12 cellular contexts compared by ENCODE assay signal in genomic region chr17:35713069-35713728, GRCh38. TPM values are rescaled to one million over a fixed set of nuclear protein-coding genes. Genes with fewer than 3 reads are reported as not detected.
A peak's percentile ranks its signal among the peaks of the same experiment; 100 is the strongest.
DNase-seq lines count a peak whose midpoint lies in the region; ATAC-seq, FAIRE-seq and TF ChIP-seq lines count a peak whose summit lies in the region.
"Had no signal": no experiment of that assay in that cellular context is flagged by ENCODE, and none has a peak within 500 bp of the region (broad histone marks: within the 10 kb centered on the region; RNA-seq: fewer than 3 reads in every experiment).

No MANE protein-coding gene starts in this region.

- no peak overlapping the region for H3K4me3 ChIP-seq in pancreas

- FAIRE-seq in pancreas (lab: Jason Lieb, UNC) = no peak

- peaks cover 1 to 16% of the 10 kb centered on the region in 2 donors for H3K36me3 Mint-ChIP-seq in activated T-cell treated with anti-CD3 and anti-CD28 coated beads, Interleukin-2, amount 50 U/mL, for 72 hours (ENCODE audit: insufficient read depth in 2 of 2)
- peaks cover 15% of the 10 kb centered on the region for H3K36me3 Mint-ChIP-seq in osteocyte (ENCODE audit: unreplicated experiment)

- peak; percentile 47 to 68 (median 63) for ATAC-seq in pancreas
- ATAC-seq in activated T-cell treated with anti-CD3 and anti-CD28 coated beads, Interleukin-2, amount 50 U/mL, for 72 hours (replicated peaks in 1 of 2) = no peak

- no peaks in the 10 kb centered on the region for H3K36me3 ChIP-seq in pancreas

- peaks cover 18% of the 10 kb centered on the region for H3K4me1 Mint-ChIP-seq in activated T-cell treated with anti-CD3 and anti-CD28 coated beads, Interleukin-2, amount 50 U/mL, for 72 hours (ENCODE audit: low read depth)
- peaks cover 25% of the 10 kb centered on the region for H3K4me1 Mint-ChIP-seq in osteocyte (ENCODE audit: unreplicated experiment)

- no peaks in the 10 kb centered on the region for H3K9me3 Mint-ChIP-seq in activated T-cell treated with anti-CD3 and anti-CD28 coated beads, Interleukin-2, amount 50 U/mL, for 72 hours
- no peaks in the 10 kb centered on the region for H3K9me3 Mint-ChIP-seq in osteocyte (ENCODE audit: unreplicated experiment)

- DNase-seq in COLO829 (ENCODE audit: low spot score) (peak; percentile 28), RPMI7951 (ENCODE audit: low read depth) (peak; percentile 86), foreskin melanocyte (peak; percentile 93), pancreas (peak in 4 of 6 donors; percentile 45 to 69 (median 56)), osteocyte (ENCODE audit: extremely low spot score, unreplicated experiment) (no peak), KG1 (lab: John Stamatoyannopoulos, UW) (no peak)
- DNase-seq in activated T-cell treated with anti-CD3 and anti-CD28 coated beads, Interleukin-2, amount 50 U/mL, for 72 hours = no peak
- no peak for DNase-seq in stimulated activated CD4-positive, alpha-beta T cell treated with anti-CD3 and anti-CD28 coated beads, Interleukin-2, amount 100 ng/mL, for 48 hours
- DNase-seq: activated CD8-positive, alpha-beta memory T cell treated with anti-CD3 and anti-CD28 coated beads, Interleukin-2, amount 50 U/mL, for 4 hours; DND-41; NCI-H1092 treated with DMSO at 0.1 percent for 48 hours; SHP77 had no signal

- intact Hi-C loops in pancreas (cut with DNase I) = no loop called here

- no peak overlapping the region for H3K4me3 Mint-ChIP-seq in activated T-cell treated with anti-CD3 and anti-CD28 coated beads, Interleukin-2, amount 50 U/mL, for 72 hours
- H3K4me3 Mint-ChIP-seq in osteocyte (ENCODE audit: unreplicated experiment) = no peak overlapping the region

- peak overlapping the region in 3 of 4 donors; percentile 27 to 55 (median 47) for H3K27ac ChIP-seq in pancreas

- 21 to 32% methylated on average over 7 of the region's 7 CpGs for WGBS in pancreas, 2 donors

- H3K27me3 Mint-ChIP-seq in activated T-cell treated with anti-CD3 and anti-CD28 coated beads, Interleukin-2, amount 50 U/mL, for 72 hours (ENCODE audit: low read depth) = no peaks in the 10 kb centered on the region
- no peaks in the 10 kb centered on the region for H3K27me3 Mint-ChIP-seq in osteocyte (ENCODE audit: unreplicated experiment)

- no peaks in the 10 kb centered on the region for H3K9me3 ChIP-seq in pancreas

- peaks cover 7 to 30% (median 22%) of the 10 kb centered on the region in 3 donors for H3K4me1 ChIP-seq in pancreas

- H3K27ac Mint-ChIP-seq in activated T-cell treated with anti-CD3 and anti-CD28 coated beads, Interleukin-2, amount 50 U/mL, for 72 hours = no peak overlapping the region
- no peak overlapping the region for H3K27ac Mint-ChIP-seq in osteocyte (ENCODE audit: unreplicated experiment)

- no peaks in the 10 kb centered on the region for H3K27me3 ChIP-seq in pancreas

- TF ChIP-seq CTCF in pancreas (IDR thresholded peaks at IDR 0.05) (no peak), osteocyte (IDR thresholded peaks at IDR 0.05) (no peak)

RNA-seq across cellular contexts. Expression of gene RASL10B, which starts 18.2 kb away (rescaled TPM):
- total RNA-seq in RPMI7951 (2014; rRNA removed; shearing (Covaris generic)) = 1.1 and 1.6 TPM in 2 replicates
- 1 to 10 TPM; 3.1 to 4.9 (median 4.0) TPM for total RNA-seq in pancreas
- polyA plus RNA-seq in pancreas = 1 to 10 TPM; 2.5 to 6.3 TPM
- total RNA-seq in activated T-cell treated with anti-CD3 and anti-CD28 coated beads, Interleukin-2, amount 50 U/mL, for 72 hours = 1 to 10 TPM in 1 of 2 donors, under 1 TPM in 1; 0.32 to 1.3 TPM
- 15.6 and 16.2 TPM in 2 replicates for total RNA-seq in osteocyte

RNA-seq across cellular contexts. Expression of gene GAS2L2, which starts 39.8 kb away (rescaled TPM):
- total RNA-seq in RPMI7951 (2014; rRNA removed; shearing (Covaris generic)) = not detected in 2 replicates
- under 1 TPM; 0.03 to 0.15 (median 0.07) TPM for total RNA-seq in pancreas
- under 1 TPM in 1 of 2 donors, not detected in 1; 0.33 TPM for polyA plus RNA-seq in pancreas
- total RNA-seq in activated T-cell treated with anti-CD3 and anti-CD28 coated beads, Interleukin-2, amount 50 U/mL, for 72 hours = under 1 TPM; 0.09 to 0.17 TPM
- total RNA-seq in osteocyte = not detected in 2 replicates

RNA-seq across cellular contexts. Expression of gene C17orf50, which starts 47.5 kb away (rescaled TPM):
- total RNA-seq in RPMI7951 (2014; rRNA removed; shearing (Covaris generic)) = not detected in 2 replicates
- total RNA-seq in pancreas (under 1 TPM in 2 of 6 donors, not detected in 4; 0.17 to 0.28 TPM), osteocyte (not detected in 2 replicates)
- polyA plus RNA-seq in pancreas = under 1 TPM in 1 of 2 donors, not detected in 1; 0.12 TPM
- total RNA-seq in activated T-cell treated with anti-CD3 and anti-CD28 coated beads, Interleukin-2, amount 50 U/mL, for 72 hours = not detected

Comparison
In these comparisons a context has a peak if more than half of its experiments do, and no peak if none do; other contexts are left out.
1. DNase-seq: peak in COLO829 (single experiment), RPMI7951 (single experiment), foreskin melanocyte (single experiment) and pancreas (4 of 6); none in activated T-cell treated with anti-CD3 and anti-CD28 coated beads, Interleukin-2, amount 50 U/mL, for 72 hours (0 of 2), osteocyte (single experiment), KG1 (single experiment) and stimulated activated CD4-positive, alpha-beta T cell treated with anti-CD3 and anti-CD28 coated beads, Interleukin-2, amount 100 ng/mL, for 48 hours (0 of 2).
2. ATAC-seq: peak in pancreas (4 of 4); none in activated T-cell treated with anti-CD3 and anti-CD28 coated beads, Interleukin-2, amount 50 U/mL, for 72 hours (0 of 2).